ENCODE assay signal across 22 cellular contexts in genomic region chr14:57754558-57754957, GRCh38.
"Had no signal": no experiment of that assay in that cellular context is flagged by ENCODE, and none has a peak within 500 bp of the region (broad histone marks: within the 10 kb centered on the region; RNA-seq: fewer than 3 reads in every experiment).

No MANE protein-coding gene starts in this region.

- H3K27ac ChIP-seq: coronary artery, hepatocyte, neural progenitor cell, ovary, prostate gland, right lobe of liver, tibial artery, upper lobe of left lung, uterus had no signal

- H3K79me2 ChIP-seq: hepatocyte had no signal

- H3K4me3 Mint-ChIP-seq: naive thymus-derived CD8-positive, alpha-beta T cell; neural progenitor cell; stimulated activated effector memory CD8-positive, alpha-beta T cell treated with anti-CD3 and anti-CD28 coated beads, Interleukin-12 subunit alpha, Interleukin-12 subunit beta, amount 100 ng/mL, for 72 hours had no signal

- ATAC-seq: left colon; left ventricle myocardium superior; naive thymus-derived CD8-positive, alpha-beta T cell; right lobe of liver; stimulated activated effector memory CD8-positive, alpha-beta T cell treated with anti-CD3 and anti-CD28 coated beads, Interleukin-12 subunit alpha, Interleukin-12 subunit beta, amount 100 ng/mL, for 72 hours; stimulated activated naive CD8-positive, alpha-beta T cell treated with anti-CD3 and anti-CD28 coated beads, Interleukin-15, Interleukin-2, amounts not matched to agents 100 U/mL and 50 U/mL, for 24 hours had no signal

- H3K4me1 Mint-ChIP-seq: naive thymus-derived CD8-positive, alpha-beta T cell; neural progenitor cell; stimulated activated effector memory CD8-positive, alpha-beta T cell treated with anti-CD3 and anti-CD28 coated beads, Interleukin-12 subunit alpha, Interleukin-12 subunit beta, amount 100 ng/mL, for 72 hours had no signal

- H3K27me3 ChIP-seq: hepatocyte, neural progenitor cell, ovary, tibial artery, upper lobe of left lung, uterus had no signal

- DNase-seq: effector CD4-positive, alpha-beta T cell; foreskin melanocyte; head of caudate nucleus; left colon; left ventricle myocardium superior; mesenchymal stem cell; naive thymus-derived CD8-positive, alpha-beta T cell; nucleus accumbens; ovary; right lobe of liver; stimulated activated CD4-positive, alpha-beta T cell treated with anti-CD3 and anti-CD28 coated beads, Interleukin-4, amount 100 ng/mL, for 1 hour; stimulated activated CD8-positive, alpha-beta memory T cell treated with anti-CD3 and anti-CD28 coated beads, Interleukin-4, amount 100 ng/mL, for 48 hours; stimulated activated naive CD8-positive, alpha-beta T cell treated with anti-CD3 and anti-CD28 coated beads, Interleukin-15, Interleukin-2, amounts not matched to agents 100 U/mL and 50 U/mL, for 24 hours; tibial artery; upper lobe of left lung; uterus had no signal

- H3K9ac ChIP-seq: neural progenitor cell had no signal

- H3K36me3 Mint-ChIP-seq: naive thymus-derived CD8-positive, alpha-beta T cell; neural progenitor cell; stimulated activated effector memory CD8-positive, alpha-beta T cell treated with anti-CD3 and anti-CD28 coated beads, Interleukin-12 subunit alpha, Interleukin-12 subunit beta, amount 100 ng/mL, for 72 hours had no signal

- H3K4me3 ChIP-seq: coronary artery, hepatocyte, lung, neural progenitor cell, ovary, prostate gland, right lobe of liver, tibial artery, upper lobe of left lung, uterus had no signal

- H3K4me2 ChIP-seq: hepatocyte, neural progenitor cell had no signal

- H3K9me3 Mint-ChIP-seq: neural progenitor cell had no signal

- H3K9me3 ChIP-seq: ovary, prostate gland, right lobe of liver, tibial artery, upper lobe of left lung, uterus had no signal

- H3K27ac Mint-ChIP-seq: naive thymus-derived CD8-positive, alpha-beta T cell; neural progenitor cell; stimulated activated effector memory CD8-positive, alpha-beta T cell treated with anti-CD3 and anti-CD28 coated beads, Interleukin-12 subunit alpha, Interleukin-12 subunit beta, amount 100 ng/mL, for 72 hours had no signal

- H2AFZ ChIP-seq: hepatocyte, neural progenitor cell had no signal

- H3K36me3 ChIP-seq: neural progenitor cell, ovary, prostate gland, right lobe of liver, tibial artery, upper lobe of left lung, uterus had no signal

- H3K4me1 ChIP-seq: neural progenitor cell, prostate gland, right lobe of liver, tibial artery, uterus had no signal
